8 cellular contexts compared by ENCODE assay signal in genomic region chr13:30832845-30833332, GRCh38.
DNase-seq lines count a peak whose midpoint lies in the region; ATAC-seq and TF ChIP-seq lines count a peak whose summit lies in the region.

No MANE protein-coding gene starts in this region.

- DNase-seq in ELF-1 (ENCODE audit: low read depth, low spot score), result peak; percentile 80
- peak; percentile 63 for DNase-seq in NCI-H146 treated with DMSO at 0.1 percent for 48 hours (lab: John Stamatoyannopoulos, UW; ENCODE audit: unreplicated experiment)
- peak; percentile 37 for DNase-seq in WTC11 (ENCODE audit: low spot score)
- peak; percentile 29 for DNase-seq in left ventricle myocardium inferior
- peak; percentile 46 to 64 for DNase-seq in stimulated activated CD4-positive, alpha-beta T cell treated with anti-CD3 and anti-CD28 coated beads, Interleukin-4, amount 100 ng/mL, for 48 hours (ENCODE audit: low read depth in 2 of 2)
- DNase-seq in sciatic nerve (ENCODE audit: low spot score), result no peak
- no peak for DNase-seq in D341Med (ENCODE audit: low spot score)

- peaks cover 40% of the 10 kb centered on the region for H3K27me3 ChIP-seq in left ventricle myocardium inferior (ENCODE audit: low read depth)

- H3K4me3 ChIP-seq in left ventricle myocardium inferior, result no peak overlapping the region

- no peak overlapping the region for H3K27ac ChIP-seq in left ventricle myocardium inferior (replicated peaks)

- H3K27me3 Mint-ChIP-seq in WTC11 (ENCODE audit: low read depth), result peaks cover 39% of the 10 kb centered on the region

- H3K27ac Mint-ChIP-seq in WTC11, result no peak overlapping the region

- peaks cover under 1% of the 10 kb centered on the region; the same call in 1 of the 2 replicates for H3K36me3 Mint-ChIP-seq in WTC11

- no peaks in the 10 kb centered on the region for H3K4me1 ChIP-seq in left ventricle myocardium inferior

- peaks cover 2% of the 10 kb centered on the region; the same call in 1 of the 2 replicates for H3K9me3 Mint-ChIP-seq in WTC11

- CTCF ChIA-PET in WTC11 (lab: Charles Lee), result interaction anchor here (1.1 to 1.4 kb wide), 3 partner anchors 60 to 217 kb away, joined by 3 read pairs; no protein-coding TSS in a partner anchor

- peaks cover 15% of the 10 kb centered on the region for H3K4me1 Mint-ChIP-seq in WTC11

- no peak for TF ChIP-seq CTCF in WTC11 (IDR thresholded peaks at IDR 0.05)
- TF ChIP-seq CTCF in left ventricle myocardium inferior (IDR thresholded peaks at IDR 0.05; ENCODE audit: borderline replicate concordance), result no peak

- peak; percentile 81 for ATAC-seq in WTC11
- ATAC-seq in GM19395 (IDR thresholded peaks at IDR 0.05; ENCODE audit: unreplicated experiment), result no peak
- no peak for ATAC-seq in sciatic nerve

- H3K9me3 ChIP-seq in left ventricle myocardium inferior (replicated peaks), result no peaks in the 10 kb centered on the region

- H3K36me3 ChIP-seq in left ventricle myocardium inferior, result no peaks in the 10 kb centered on the region

- H3K4me3 Mint-ChIP-seq in WTC11, result no peak overlapping the region

- intact Hi-C loops in left ventricle myocardium inferior (cut with micrococcal nuclease), result no loop called here
- intact Hi-C loops in sciatic nerve (cut with DNase I), result no loop called here

- POLR2A ChIA-PET in WTC11 (lab: Charles Lee), result no interaction called here

TF ChIP-seq in WTC11, 78 proteins besides CTCF, POLR2A, EP300 and RAD21:
- TF ChIP-seq GRHL2 (CRISPR knock-in tag; IDR thresholded peaks at IDR 0.05; ENCODE audit: insufficient replicate concordance, severe bottlenecking) (no peak), GABPB1 (CRISPR knock-in tag; IDR thresholded peaks at IDR 0.05) (peak; percentile 29; the same call in 1 of the 2 replicates), ZNF423 (CRISPR knock-in tag; IDR thresholded peaks at IDR 0.05) (peak; percentile 11; the same call in 1 of the 2 replicates)

Comparison
In these comparisons a context has a peak if more than half of its experiments do, and no peak if none do; other contexts are left out.
1. DNase-seq: peak in ELF-1 (single experiment), NCI-H146 treated with DMSO at 0.1 percent for 48 hours (single experiment), WTC11 (single experiment), left ventricle myocardium inferior (single experiment) and stimulated activated CD4-positive, alpha-beta T cell treated with anti-CD3 and anti-CD28 coated beads, Interleukin-4, amount 100 ng/mL, for 48 hours (2 of 2); none in sciatic nerve (single experiment) and D341Med (single experiment).